In the genomic region with DNA sequence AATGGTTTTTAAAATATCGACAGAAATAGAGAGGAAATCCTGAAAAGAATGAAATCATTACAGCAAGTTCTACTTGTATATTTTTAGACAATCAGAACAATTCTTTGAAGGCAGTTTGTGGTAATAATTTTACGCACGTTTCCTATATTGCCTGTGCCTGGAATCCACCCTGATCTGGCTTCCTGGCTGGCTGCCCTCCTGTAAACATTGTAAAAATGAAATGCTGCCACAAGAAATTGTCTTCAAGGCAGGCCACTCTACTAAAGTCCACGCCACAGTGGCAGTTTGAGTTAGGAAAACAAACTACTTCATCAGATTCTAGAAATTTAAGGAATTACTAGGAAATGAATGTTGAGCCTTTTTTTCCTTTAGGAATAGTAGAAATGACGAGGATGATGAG, we compare ENCODE assay signal across 21 cellular contexts.
"Had no signal": no experiment of that assay in that cellular context is flagged by ENCODE, and none has a peak within 500 bp of the region (broad histone marks: within the 10 kb centered on the region; RNA-seq: fewer than 3 reads in every experiment).

No MANE protein-coding gene starts in this region.

- H3K9me3 ChIP-seq: breast epithelium, left ventricle myocardium inferior had no signal

- H3K4me1 ChIP-seq: breast epithelium, left ventricle myocardium inferior had no signal

- DNase-seq: activated CD4-positive, alpha-beta T cell treated with anti-CD3 and anti-CD28 coated beads, Interleukin-2, amount 50 U/mL, for 4 hours; activated CD4-positive, CD25-positive, alpha-beta regulatory T cell treated with anti-CD3 and anti-CD28 coated beads, Interleukin-2, amount 50 U/mL, for 72 hours; activated naive CD4-positive, alpha-beta T cell; activated naive CD8-positive, alpha-beta T cell treated with anti-CD3 and anti-CD28 coated beads, Interleukin-2, amount 10 ng/mL, durations not matched to agents 7 days and 5 days; activated T-cell treated with anti-CD3 and anti-CD28 coated beads for 4 hours; anterior cingulate cortex; cerebellar nuclear complex; effector memory CD8-positive, alpha-beta T cell; erythroblast; left ventricle myocardium inferior; mesendoderm; nucleus accumbens; right cardiac atrium; stimulated activated CD4-positive, alpha-beta T cell treated with anti-CD3 and anti-CD28 coated beads, Interleukin-15, amount 100 ng/mL, for 24 hours; stimulated activated CD4-positive, alpha-beta T cell treated with anti-CD3 and anti-CD28 coated beads, Interleukin-4, amount 100 ng/mL, for 24 hours; stimulated activated naive CD4-positive, alpha-beta T cell; substantia nigra; trophoblast cell had no signal

- H3K4me2 ChIP-seq: hepatocyte had no signal

- H3K27me3 ChIP-seq: breast epithelium, hepatocyte had no signal

- H2AFZ ChIP-seq: hepatocyte had no signal

- H3K4me3 ChIP-seq: breast epithelium, hepatocyte, left ventricle myocardium inferior, skin epidermis had no signal

- H3K36me3 ChIP-seq: breast epithelium, left ventricle myocardium inferior had no signal

- H3K79me2 ChIP-seq: hepatocyte had no signal

- H3K27ac ChIP-seq: breast epithelium, hepatocyte, left ventricle myocardium inferior, skin epidermis had no signal
